Comparison of ENCODE assay signal across 8 cellular contexts in the genomic region with DNA sequence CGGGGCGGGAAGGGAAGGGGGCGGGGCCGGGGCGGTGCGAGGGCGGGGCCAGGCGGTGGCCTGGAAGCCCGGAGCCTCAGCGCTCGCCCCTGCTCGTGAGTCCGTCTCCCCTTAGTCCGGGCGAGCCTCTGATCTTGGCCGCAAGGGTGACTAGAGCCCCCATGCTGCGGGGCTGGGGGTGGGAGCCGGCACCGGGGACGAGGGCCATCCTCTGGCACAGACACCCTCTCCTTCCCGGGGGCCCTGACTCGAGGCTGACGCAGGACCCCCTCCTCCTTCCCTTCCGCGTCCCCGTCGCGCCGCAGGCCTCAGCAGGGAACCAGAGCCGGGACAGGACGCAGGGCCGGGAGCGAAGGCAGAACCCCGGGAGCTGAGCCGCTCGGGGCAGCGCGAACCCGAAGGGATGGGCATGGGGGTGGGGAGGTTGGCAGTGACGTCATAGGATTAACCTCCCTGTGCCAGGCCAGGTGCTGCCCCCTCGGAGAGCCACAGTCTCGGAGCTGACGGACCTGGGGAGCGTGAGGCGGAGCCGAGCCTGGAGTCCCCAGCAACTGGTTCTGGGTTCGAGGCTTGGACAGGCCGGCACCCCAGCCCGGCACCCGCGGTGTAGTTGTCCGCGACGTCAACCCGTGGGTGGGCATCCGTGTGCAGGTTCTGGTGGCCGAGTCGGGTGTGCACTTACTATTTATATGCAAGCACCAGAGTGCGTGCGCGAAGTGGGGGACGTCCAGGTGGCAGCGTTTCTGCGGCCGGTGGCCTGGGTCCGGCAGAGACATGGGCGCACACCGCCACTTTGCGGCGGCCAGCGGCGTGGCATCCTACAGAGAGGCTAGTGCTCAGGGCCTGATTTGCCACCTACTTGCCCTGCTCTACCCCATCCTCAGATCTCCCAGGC. TPM values are rescaled to one million over a fixed set of nuclear protein-coding genes. Genes with fewer than 3 reads are reported as not detected.
DNase-seq lines count a peak whose midpoint lies in the region; ATAC-seq and TF ChIP-seq lines count a peak whose summit lies in the region.

No MANE protein-coding gene starts in this region.

- TF ChIP-seq CTCF in MM.1S (IDR thresholded peaks at IDR 0.05; ENCODE audit: low read length) (peak; percentile 73), SU-DHL-6 (IDR thresholded peaks at IDR 0.05; ENCODE audit: insufficient read depth, low read length, poor library complexity, severe bottlenecking) (peak; percentile 64), heart right ventricle (IDR thresholded peaks at IDR 0.05) (peak; percentile 71 to 86 (median 78)), vagina (IDR thresholded peaks at IDR 0.05) (peak; percentile 80 to 91 (median 81))

- H3K27ac ChIP-seq in MM.1S (ENCODE audit: low read length) (peak overlapping the region; percentile 88), SU-DHL-6 (ENCODE audit: low read depth, low read length) (peak overlapping the region; percentile 54), heart right ventricle (peak overlapping the region; percentile 90 to 99 (median 98)), vagina (peak overlapping the region; percentile 98)

- H3K9me2 ChIP-seq in MM.1S (replicated peaks; ENCODE audit: insufficient read depth, low read length) (no peaks in the 10 kb centered on the region), SU-DHL-6 (replicated peaks; ENCODE audit: insufficient read depth, low read length) (no peaks in the 10 kb centered on the region)

- intact Hi-C loops in heart right ventricle (cut with DNase I) (loop anchor here in 5 of 10 donors (1.0 to 10.0 kb wide), 10 partner anchors 36 to 358 kb away; a partner anchor contains a TSS), vagina (cut with DNase I) (no loop called here)

- H3K4me2 ChIP-seq in MM.1S (ENCODE audit: low read depth, low read length) (peak overlapping the region; percentile 100), SU-DHL-6 (ENCODE audit: low read depth, low read length, poor library complexity, severe bottlenecking) (peak overlapping the region; percentile 83)

- WGBS in heart right ventricle, 2 donors: 1% methylated on average over 57 to 65 of the region's 72 CpGs

- H2AFZ ChIP-seq in MM.1S (ENCODE audit: low read length) (peak overlapping the region; percentile 99), SU-DHL-6 (ENCODE audit: low read depth, low read length, severe bottlenecking) (peak overlapping the region; percentile 95)

- H3K79me2 ChIP-seq in MM.1S (ENCODE audit: low read length): peaks cover 12% of the 10 kb centered on the region; the same call in 1 of the 2 replicates
- no peaks in the 10 kb centered on the region for H3K79me2 ChIP-seq in SU-DHL-6 (ENCODE audit: insufficient read depth, low read length)

- H3K9me3 ChIP-seq in MM.1S (replicated peaks; ENCODE audit: insufficient read depth, low read length) (no peaks in the 10 kb centered on the region), SU-DHL-6 (ENCODE audit: insufficient read depth, low read length) (no peaks in the 10 kb centered on the region), heart right ventricle (no peaks in the 10 kb centered on the region), vagina (no peaks in the 10 kb centered on the region)

- peak; percentile 64 to 80 (median 78) for ATAC-seq in heart right ventricle

- peak; percentile 57 for DNase-seq in NK-92 treated with Interleukin-12 subunit alpha and Interleukin-12 subunit beta, amount 100 ng/mL, for 24 hours (lab: John Stamatoyannopoulos, UW)
- DNase-seq in NK-92 (lab: John Stamatoyannopoulos, UW; ENCODE audit: unreplicated experiment) (no peak), MM.1S (peak; percentile 76), amniotic epithelial cell (ENCODE audit: low read depth) (peak; percentile 68), heart right ventricle (peak; percentile 81 to 86), pons (ENCODE audit: low spot score) (peak; percentile 43), vagina (ENCODE audit: extremely low spot score in 2 of 2) (no peak)

- H4K20me1 ChIP-seq in MM.1S (ENCODE audit: insufficient read depth, low read length) (no peaks in the 10 kb centered on the region), SU-DHL-6 (ENCODE audit: low read depth, low read length) (no peaks in the 10 kb centered on the region)

- H3K9ac ChIP-seq in MM.1S (ENCODE audit: low read length): peak overlapping the region; percentile 82
- H3K9ac ChIP-seq in SU-DHL-6 (ENCODE audit: low read length): peak overlapping the region; percentile 61

- peaks cover 10% of the 10 kb centered on the region for H3K4me1 ChIP-seq in MM.1S (ENCODE audit: low read length)
- peaks cover 33 to 67% (median 60%) of the 10 kb centered on the region in 9 donors for H3K4me1 ChIP-seq in heart right ventricle
- peaks cover 57% of the 10 kb centered on the region for H3K4me1 ChIP-seq in vagina

- peak overlapping the region; percentile 97 for H3K4me3 ChIP-seq in MM.1S (ENCODE audit: low read length)
- H3K4me3 ChIP-seq in SU-DHL-6 (ENCODE audit: insufficient read depth, low read length, poor library complexity, severe bottlenecking): peak overlapping the region; percentile 63
- H3K4me3 ChIP-seq in heart right ventricle: peak overlapping the region; percentile 75 to 100 (median 93)
- H3K4me3 ChIP-seq in vagina: peak overlapping the region; percentile 85 to 99

- no peaks in the 10 kb centered on the region for H3K36me3 ChIP-seq in MM.1S (replicated peaks; ENCODE audit: insufficient read depth, low read length)
- H3K36me3 ChIP-seq in SU-DHL-6 (ENCODE audit: low read length): no peaks in the 10 kb centered on the region
- peaks cover 0 to 4% (median 0%) of the 10 kb centered on the region in 9 donors for H3K36me3 ChIP-seq in heart right ventricle
- no peaks in the 10 kb centered on the region for H3K36me3 ChIP-seq in vagina

- H3K27me3 ChIP-seq in MM.1S (replicated peaks; ENCODE audit: insufficient read depth, low read length): 0 out of 2 replicates have a peak, but pooled peaks cover 8% of the 10 kb centered on the region
- no peaks in the 10 kb centered on the region for H3K27me3 ChIP-seq in SU-DHL-6 (ENCODE audit: low read length)
- no peaks in the 10 kb centered on the region for H3K27me3 ChIP-seq in heart right ventricle
- no peaks in the 10 kb centered on the region for H3K27me3 ChIP-seq in vagina

- peaks cover 6% of the 10 kb centered on the region for H3F3A ChIP-seq in MM.1S (ENCODE audit: insufficient read depth, low read length)
- H3F3A ChIP-seq in SU-DHL-6 (ENCODE audit: insufficient read depth): peaks cover 4% of the 10 kb centered on the region; the same call in 1 of the 2 replicates

- TF ChIP-seq POLR2A in vagina (IDR thresholded peaks at IDR 0.05): peak in 1 of 2 donors; percentile 80

RNA-seq across cellular contexts. Expression of a gene that starts 0.5 kb away (rescaled TPM):
- total RNA-seq in heart right ventricle: 100 to 1,000 TPM in 9 of 10 donors, 10 to 100 TPM in 1; 87.2 to 188 (median 115) TPM
- 10 to 100 TPM; 44.6 to 72.3 TPM for polyA plus RNA-seq in heart right ventricle
- total RNA-seq in vagina: 34.1 TPM

RNA-seq across cellular contexts. Expression of a gene that starts 2.7 kb away (rescaled TPM):
- total RNA-seq in heart right ventricle (1 to 10 TPM; 6.1 to 9.7 (median 7.3) TPM), vagina (18.9 TPM)
- polyA plus RNA-seq in heart right ventricle: 10 to 100 TPM in 1 of 2 donors, 1 to 10 TPM in 1; 4.2 to 16.7 TPM

RNA-seq across cellular contexts. Expression of a gene that starts 15.5 kb away (rescaled TPM):
- total RNA-seq in heart right ventricle (10 to 100 TPM; 17.0 to 37.4 (median 20.1) TPM), vagina (27.5 TPM)
- 10 to 100 TPM in 1 of 2 donors, 1 to 10 TPM in 1; 8.4 to 11.0 TPM for polyA plus RNA-seq in heart right ventricle

RNA-seq across cellular contexts. Expression of a gene that starts 28.9 kb away (rescaled TPM):
- 10 to 100 TPM in 1 of 10 donors, 1 to 10 TPM in 9; 4.6 to 10.3 (median 6.3) TPM for total RNA-seq in heart right ventricle
- 1 to 10 TPM; 3.0 to 6.4 TPM for polyA plus RNA-seq in heart right ventricle
- 9.8 TPM for total RNA-seq in vagina

Comparison
In these comparisons a context has a peak if more than half of its experiments do, and no peak if none do; other contexts are left out.
1. DNase-seq: peak in NK-92 treated with Interleukin-12 subunit alpha and Interleukin-12 subunit beta, amount 100 ng/mL, for 24 hours (single experiment), MM.1S (single experiment), amniotic epithelial cell (single experiment), heart right ventricle (2 of 2) and pons (single experiment); none in NK-92 (single experiment) and vagina (0 of 2).
2. Peak in every context shown above with its lines, with median percentiles within 50 percentile points of each other: H3K27ac ChIP-seq, H3K4me3 ChIP-seq and CTCF ChIP-seq.